ENCODE assay signal across 20 cellular contexts in genomic region chr5:116959843-116960242, GRCh38.
"Had no signal": no experiment of that assay in that cellular context is flagged by ENCODE, and none has a peak within 500 bp of the region (broad histone marks: within the 10 kb centered on the region; RNA-seq: fewer than 3 reads in every experiment).

No MANE protein-coding gene starts in this region.

- DNase-seq: activated CD4-positive, alpha-beta T cell treated with anti-CD3 and anti-CD28 coated beads, Interleukin-2, amount 10 ng/mL, durations not matched to agents 24 days and 14 days; activated CD8-positive, alpha-beta T cell treated with anti-CD3 and anti-CD28 coated beads, Interleukin-2, amount 10 ng/mL, durations not matched to agents 7 days and 5 days; activated naive CD4-positive, alpha-beta T cell treated with anti-CD3 and anti-CD28 coated beads for 36 hours; activated T-cell treated with anti-CD3 and anti-CD28 coated beads, Interleukin-2, amount 50 U/mL, for 24 hours; body of pancreas; caudate nucleus; colonic mucosa; foreskin keratinocyte; mesendoderm; naive thymus-derived CD8-positive, alpha-beta T cell; stimulated activated CD4-positive, alpha-beta T cell treated with anti-CD3 and anti-CD28 coated beads, Interleukin-4, amount 100 ng/mL, for 1 hour; stomach; trophoblast cell had no signal

- ATAC-seq: activated CD8-positive, alpha-beta T cell treated with anti-CD3 and anti-CD28 coated beads, Interleukin-2, amount 10 ng/mL, durations not matched to agents 7 days and 5 days; body of pancreas; foreskin keratinocyte; naive thymus-derived CD8-positive, alpha-beta T cell; sciatic nerve; stimulated activated effector memory CD8-positive, alpha-beta T cell treated with anti-CD3 and anti-CD28 coated beads, Interleukin-12 subunit alpha, Interleukin-12 subunit beta, amount 100 ng/mL, for 72 hours; WTC11 had no signal

- H3K79me2 ChIP-seq: hepatocyte, parathyroid adenoma had no signal

- H3K9me3 ChIP-seq: body of pancreas, colonic mucosa, stomach, vagina had no signal

- H3K36me3 ChIP-seq: colonic mucosa, stomach, vagina had no signal

- H3K4me1 ChIP-seq: body of pancreas, colonic mucosa, foreskin keratinocyte, parathyroid adenoma, stomach, vagina had no signal

- H3K4me3 ChIP-seq: body of pancreas, colonic mucosa, hepatocyte, smooth muscle cell, stomach, vagina had no signal

- H2AFZ ChIP-seq: hepatocyte, parathyroid adenoma had no signal

- H3K27ac ChIP-seq: body of pancreas, colonic mucosa, foreskin keratinocyte, hepatocyte, parathyroid adenoma, stomach, vagina had no signal

- H3K4me2 ChIP-seq: hepatocyte, smooth muscle cell had no signal
